17 cellular contexts compared by ENCODE assay signal in the genomic region with DNA sequence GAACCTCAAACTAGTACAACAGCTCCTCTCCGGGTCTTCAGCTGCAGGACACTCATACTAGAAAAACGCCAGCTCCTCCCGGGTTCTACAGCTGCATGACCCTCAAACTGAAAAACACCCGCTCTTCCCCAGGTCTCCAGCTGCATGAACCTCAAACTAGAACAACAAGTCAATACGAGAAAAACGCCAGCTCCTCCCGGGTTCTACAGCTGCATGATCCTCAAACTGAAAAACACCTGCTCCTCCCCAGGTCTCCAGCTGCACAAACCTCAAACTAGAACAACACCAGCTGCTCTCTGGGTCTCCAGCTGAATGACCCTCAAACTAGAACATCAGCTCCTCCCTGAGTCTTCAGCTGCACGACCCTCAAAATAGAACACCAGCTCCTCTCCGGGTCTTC.
"Had no signal": no experiment of that assay in that cellular context is flagged by ENCODE, and none has a peak within 500 bp of the region (broad histone marks: within the 10 kb centered on the region; RNA-seq: fewer than 3 reads in every experiment).

No MANE protein-coding gene starts in this region.

- H3K9me3 ChIP-seq: heart left ventricle, pancreas, psoas muscle, right atrium auricular region, thyroid gland, upper lobe of right lung had no signal

- H3K27ac ChIP-seq: epithelial cell of prostate, heart left ventricle, pancreas, psoas muscle, right atrium auricular region, thyroid gland, upper lobe of right lung, WERI-Rb-1 had no signal

- H3K4me3 ChIP-seq: heart left ventricle, pancreas, psoas muscle, right atrium auricular region, thyroid gland, upper lobe of right lung had no signal

- ATAC-seq: activated CD8-positive, alpha-beta T cell treated with anti-CD3 and anti-CD28 coated beads, Interleukin-2, amount 10 ng/mL, durations not matched to agents 7 days and 5 days; activated naive CD4-positive, alpha-beta T cell treated with anti-CD3 and anti-CD28 coated beads, Interleukin-2, amount 50 U/mL, for 72 hours; heart left ventricle; left cardiac atrium; pancreas; psoas muscle; upper lobe of right lung had no signal

- H3K4me1 ChIP-seq: heart left ventricle, pancreas, psoas muscle, right atrium auricular region, thyroid gland, upper lobe of right lung had no signal

- H3K36me3 ChIP-seq: heart left ventricle, pancreas, right atrium auricular region, thyroid gland, upper lobe of right lung, WERI-Rb-1 had no signal

- H3K27me3 ChIP-seq: heart left ventricle, pancreas, right atrium auricular region, thyroid gland, upper lobe of right lung had no signal

- DNase-seq: activated CD4-positive, alpha-beta T cell treated with anti-CD3 and anti-CD28 coated beads, Interleukin-2, amount 10 ng/mL, durations not matched to agents 7 days and 5 days; activated CD4-positive, CD25-positive, alpha-beta regulatory T cell treated with anti-CD3 and anti-CD28 coated beads, Interleukin-2, amount 50 U/mL, for 72 hours; activated CD8-positive, alpha-beta T cell treated with anti-CD3 and anti-CD28 coated beads, Interleukin-2, amount 10 ng/mL, durations not matched to agents 7 days and 5 days; activated gamma-delta T cell treated with Interleukin-2 at 50 U/mL for 16 hours; aorta; heart left ventricle; islet precursor cell; left cardiac atrium; pancreas; psoas muscle; substantia nigra; thyroid gland; upper lobe of right lung; WERI-Rb-1 had no signal
